16 cellular contexts compared by ENCODE assay signal in the genomic region with DNA sequence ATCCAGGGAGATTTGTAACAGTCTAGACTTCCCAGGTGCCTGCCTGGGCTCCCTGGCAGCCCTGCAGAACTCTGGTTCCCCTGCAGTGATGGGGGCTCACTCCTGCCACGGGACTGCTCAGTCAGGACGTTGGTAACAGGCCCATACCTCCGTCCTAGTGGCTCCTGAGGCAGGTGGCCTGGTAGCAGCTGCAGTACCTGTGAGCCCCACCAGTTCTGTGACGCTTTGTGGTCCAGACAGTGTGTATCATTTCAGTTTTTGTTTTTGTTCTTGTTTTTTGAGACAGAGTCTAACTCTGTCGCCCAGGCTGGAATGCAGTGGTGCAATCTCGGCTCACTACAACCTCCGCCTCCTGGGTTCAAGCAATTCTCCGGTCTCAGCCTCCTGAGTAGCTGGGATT. TPM values are rescaled to one million over a fixed set of nuclear protein-coding genes. Genes with fewer than 3 reads are reported as not detected.
"Had no signal": no experiment of that assay in that cellular context is flagged by ENCODE, and none has a peak within 500 bp of the region (broad histone marks: within the 10 kb centered on the region; RNA-seq: fewer than 3 reads in every experiment).

No MANE protein-coding gene starts in this region.

- DNase-seq: activated CD4-positive, alpha-beta T cell treated with anti-CD3 and anti-CD28 coated beads for 4 hours; activated CD8-positive, alpha-beta memory T cell treated with anti-CD3 and anti-CD28 coated beads, Interleukin-2, amount 50 U/mL, for 48 hours; activated CD8-positive, alpha-beta T cell treated with anti-CD3 and anti-CD28 coated beads, Interleukin-2, amount 10 ng/mL, durations not matched to agents 7 days and 5 days; activated gamma-delta T cell; anterior cingulate cortex; dermis blood vessel endothelial cell; islet precursor cell; mucosa of descending colon; naive thymus-derived CD4-positive, alpha-beta T cell; ovary; trophoblast cell had no signal

- H3K27me3 ChIP-seq: breast epithelium, hepatocyte, ovary had no signal

- ATAC-seq: activated CD8-positive, alpha-beta T cell treated with anti-CD3 and anti-CD28 coated beads, Interleukin-2, amount 10 ng/mL, durations not matched to agents 7 days and 5 days; naive thymus-derived CD4-positive, alpha-beta T cell; WTC11 had no signal

- H3K4me3 ChIP-seq: breast epithelium, hepatocyte, mucosa of descending colon, ovary had no signal

- H3K27ac ChIP-seq: hepatocyte, ovary had no signal

- H3K9me3 ChIP-seq: breast epithelium, mucosa of descending colon, ovary had no signal

- H3K36me3 ChIP-seq: breast epithelium, ovary had no signal

RNA-seq across cellular contexts. Expression of a gene that starts 44.3 kb away (rescaled TPM):
- total RNA-seq: activated CD8-positive, alpha-beta T cell treated with anti-CD3 and anti-CD28 coated beads, Interleukin-2, amount 10 ng/mL, durations not matched to agents 7 days and 5 days; activated T-cell treated with anti-CD3 and anti-CD28 coated beads, Interleukin-2, amount 50 U/mL, for 72 hours; dermis blood vessel endothelial cell; naive thymus-derived CD4-positive, alpha-beta T cell; T-helper 2 cell treated with Interferon-gamma antibody and Interleukin-4, amounts not matched to agents 100 ng/mL and 5 ng/mL, for 36 hours had no signal
